1 cellular context compared by ENCODE assay signal in genomic region chr5:166722939-166723338, GRCh38.
TF ChIP-seq lines count a peak whose summit lies in the region.

No MANE protein-coding gene starts in this region.

TF ChIP-seq in K562, 482 proteins besides CTCF, POLR2A, EP300 and RAD21 (continued from another document):
- TF ChIP-seq ATF4 (CRISPR knock-in tag; IDR thresholded peaks at IDR 0.05) (peak; percentile 94), FOSL1 (tag; conservative IDR thresholded peaks at IDR 0.05) (peak; percentile 80), ZBTB34 (CRISPR knock-in tag; IDR thresholded peaks at IDR 0.05) (no peak), CUX1 (CRISPR knock-in tag; IDR thresholded peaks at IDR 0.05) (no peak), ZNF12 (CRISPR knock-in tag; IDR thresholded peaks at IDR 0.05) (no peak), NFATC3 (IDR thresholded peaks at IDR 0.05) (no peak), PTBP1 (IDR thresholded peaks at IDR 0.05; ENCODE audit: low read depth, low read length) (no peak), TFE3 (CRISPR knock-in tag; IDR thresholded peaks at IDR 0.05) (no peak), DIDO1 (tag; IDR thresholded peaks at IDR 0.05; ENCODE audit: low read depth) (no peak), GABPA (tag; conservative IDR thresholded peaks at IDR 0.05; ENCODE audit: low read depth) (peak; percentile 31; the same call in 1 of the 2 replicates), TRIM24 (IDR thresholded peaks at IDR 0.05) (peak in 1 of 2 experiments; percentile 20; a peak in 1 of 4 replicates), SMAD3 (CRISPR knock-in tag; conservative IDR thresholded peaks at IDR 0.05) (0 out of 2 replicates have a peak, but pooled peaks have one; percentile 4), NCOA2 (IDR thresholded peaks at IDR 0.05; ENCODE audit: partially characterized antibody in 2 of 2) (no peak), TARDBP (IDR thresholded peaks at IDR 0.05) (no peak), JUND (IDR thresholded peaks at IDR 0.05; ENCODE audit: borderline replicate concordance, low read depth, low read length) (peak; percentile 36; the same call in 1 of the 2 replicates), JUND (tag; IDR thresholded peaks at IDR 0.05; ENCODE audit: borderline replicate concordance, low read depth, low read length) (no peak), ZBTB8A (IDR thresholded peaks at IDR 0.05; ENCODE audit: partially characterized antibody) (no peak), EZH2 (IDR thresholded peaks at IDR 0.05; ENCODE audit: borderline replicate concordance, low read depth, low read length) (no peak), ATF3 (IDR thresholded peaks at IDR 0.05) (peak; percentile 80), ATF3 (CRISPR knock-in tag; conservative IDR thresholded peaks at IDR 0.05) (no peak), SREBF1 (IDR thresholded peaks at IDR 0.05; ENCODE audit: borderline replicate concordance, low read depth, low read length) (no peak), CEBPG (CRISPR knock-in tag; IDR thresholded peaks at IDR 0.05) (peak; percentile 71), CEBPG (tag; conservative IDR thresholded peaks at IDR 0.05 in 1 of 2, IDR thresholded peaks at IDR 0.05 in 1 of 2) (peak; percentile 94 to 95), CEBPZ (IDR thresholded peaks at IDR 0.05; ENCODE audit: borderline replicate concordance, low read depth, low read length) (no peak), ATF7 (IDR thresholded peaks at IDR 0.05) (peak; percentile 28; the same call in 1 of the 2 replicates), ZBTB9 (CRISPR knock-in tag; IDR thresholded peaks at IDR 0.05) (0 out of 2 replicates have a peak, but pooled peaks have one; percentile 37), ZSCAN32 (CRISPR knock-in tag; IDR thresholded peaks at IDR 0.05) (peak; percentile 82)
TF ChIP-seq in K562: peak in this region for 13.
